In the genomic region with DNA sequence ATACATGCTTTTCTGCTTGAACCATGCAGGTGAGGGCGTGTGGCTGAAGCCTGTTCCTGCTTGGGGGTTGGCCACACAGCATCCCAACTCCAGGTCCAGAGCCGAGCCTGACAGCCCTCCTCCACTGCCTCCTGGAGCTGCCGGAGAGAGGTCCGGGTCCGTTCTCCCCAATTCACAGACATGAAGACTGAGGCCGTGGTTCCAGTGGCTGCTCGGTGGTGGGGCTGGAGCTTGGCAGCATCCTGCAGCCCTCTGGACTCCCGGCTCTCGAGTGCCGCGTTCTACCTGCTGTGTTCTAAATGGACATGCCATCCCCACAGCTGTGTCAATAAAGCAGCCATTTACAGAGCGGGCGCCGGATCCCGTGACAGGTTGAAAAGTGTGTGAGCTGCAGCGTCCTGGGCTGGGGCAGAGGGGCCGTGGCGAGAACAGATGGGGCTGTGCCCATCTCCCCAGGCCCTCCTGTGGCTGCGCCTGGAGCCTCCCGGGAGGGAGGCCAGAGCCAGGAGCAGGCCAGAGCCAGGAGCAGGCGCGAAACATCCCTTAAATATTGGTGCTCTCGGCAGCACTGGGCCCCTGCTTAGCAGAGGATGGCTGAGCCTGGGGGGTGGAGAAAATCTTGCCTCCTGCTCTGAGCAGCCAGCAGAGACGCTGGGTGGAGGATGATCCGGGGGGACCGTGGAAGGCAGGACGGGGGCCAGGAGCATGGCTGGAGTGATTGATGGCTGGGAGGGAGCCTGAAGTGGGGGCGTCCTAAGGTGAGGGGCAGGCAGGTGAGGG, we compare ENCODE assay signal across 21 cellular contexts. TPM values are rescaled to one million over a fixed set of nuclear protein-coding genes. Genes with fewer than 3 reads are reported as not detected.
DNase-seq lines count a peak whose midpoint lies in the region; ATAC-seq, FAIRE-seq and TF ChIP-seq lines count a peak whose summit lies in the region.
"Had no signal": no experiment of that assay in that cellular context is flagged by ENCODE, and none has a peak within 500 bp of the region (broad histone marks: within the 10 kb centered on the region; RNA-seq: fewer than 3 reads in every experiment).

No MANE protein-coding gene starts in this region.

- no peaks in the 10 kb centered on the region for H3K9me3 Mint-ChIP-seq in stimulated activated naive B cell treated with anti-CD40 and anti-IgM and Interleukin-4, amounts not matched to agents 10 μg/mL and 1 μg/mL and 100 μg/mL, for 72 hours
- H3K9me3 Mint-ChIP-seq: activated T-cell treated with anti-CD3 and anti-CD28 coated beads, Interleukin-2, amount 50 U/mL, for 4 hours; CD8-positive, alpha-beta T cell; neural progenitor cell had no signal

- intact Hi-C loops in K562 (cut with micrococcal nuclease) (no loop called here), tibial artery (cut with DNase I; ENCODE audit: low total_unique reads) (no loop called here)

- WGBS in K562 (ENCODE audit: insufficient coverage, low coverage, missing lambda C conversion rate), result 64% methylated on average over 26 of the region's 28 CpGs

- peaks cover 35% of the 10 kb centered on the region for H4K20me1 ChIP-seq in K562 (replicated peaks; ENCODE audit: control insufficient read depth, insufficient read depth, low read length)

- no peaks in the 10 kb centered on the region for H3K27me3 Mint-ChIP-seq in stimulated activated naive B cell treated with anti-CD40 and anti-IgM and Interleukin-4, amounts not matched to agents 10 μg/mL and 1 μg/mL and 100 μg/mL, for 72 hours
- H3K27me3 Mint-ChIP-seq: activated naive CD8-positive, alpha-beta T cell had no signal

- TF ChIP-seq EP300 in K562 (IDR thresholded peaks at IDR 0.05; ENCODE audit: low read length), result no peak

- peaks cover 0 to 49% of the 10 kb centered on the region in 2 experiments; a peak in 2 of 5 replicates for H3K4me1 ChIP-seq in K562 (replicated peaks in 1 of 2; ENCODE audit: control insufficient read depth in 2 of 2, insufficient read depth in 2 of 2, low read length in 2 of 2)
- peaks cover 0 to 9% (median 0%) of the 10 kb centered on the region in 4 donors for H3K4me1 ChIP-seq in tibial artery

- no peaks in the 10 kb centered on the region for H3K9me3 ChIP-seq in K562 (replicated peaks; ENCODE audit: control insufficient read depth, insufficient read depth, low read depth, low read length)
- H3K9me3 ChIP-seq in tibial artery, result no peaks in the 10 kb centered on the region

- no peak overlapping the region for H3K4me3 ChIP-seq in K562
- no peak overlapping the region for H3K4me3 ChIP-seq in tibial artery
- H3K4me3 ChIP-seq: neural progenitor cell had no signal

- TF ChIP-seq CTCF in K562 (IDR thresholded peaks at IDR 0.05 in 2 of 3, conservative IDR thresholded peaks at IDR 0.05 in 1 of 3; ENCODE audit: insufficient read depth in 2 of 3, low read depth in 1 of 3, low read length in 3 of 3), result no peak
- no peak for TF ChIP-seq CTCF in tibial artery (IDR thresholded peaks at IDR 0.05)

- H3K4me1 Mint-ChIP-seq in stimulated activated naive B cell treated with anti-CD40 and anti-IgM and Interleukin-4, amounts not matched to agents 10 μg/mL and 1 μg/mL and 100 μg/mL, for 72 hours, result peaks cover 0 to 3% of the 10 kb centered on the region in 2 donors

- H3K27ac ChIP-seq in K562 (ENCODE audit: extremely low read depth, low read depth, low read length) (no peak overlapping the region), tibial artery (no peak overlapping the region)
- H3K27ac ChIP-seq: neural progenitor cell had no signal

- no peaks in the 10 kb centered on the region for H3K9me1 ChIP-seq in K562 (ENCODE audit: control insufficient read depth, insufficient read depth, low read length)

- CTCF ChIA-PET in K562 (lab: Yijun Ruan, JAX; ENCODE audit: low intra/inter-chr PET ratio), result no interaction called here

- POLR2A ChIA-PET in K562 (lab: Yijun Ruan, JAX), result interaction anchor here (0.8 kb wide), 1 partner anchor 18 kb away, joined by 3 read pairs; no protein-coding TSS in a partner anchor

- no peak for ATAC-seq in K562
- no peak for ATAC-seq in GM21423 (IDR thresholded peaks at IDR 0.05; ENCODE audit: unreplicated experiment)
- no peak for ATAC-seq in stimulated activated naive B cell treated with anti-CD40 and anti-IgM and Interleukin-4, amounts not matched to agents 10 μg/mL and 1 μg/mL and 100 μg/mL, for 72 hours (replicated peaks)
- ATAC-seq: activated T-cell treated with anti-CD3 and anti-CD28 coated beads, Interleukin-2, amount 50 U/mL, for 4 hours; CD8-positive, alpha-beta T cell; right cardiac atrium had no signal

- no peak overlapping the region for H2AFZ ChIP-seq in K562 (ENCODE audit: low read depth, low read length)
- H2AFZ ChIP-seq: neural progenitor cell had no signal

- H3K79me2 ChIP-seq in K562 (ENCODE audit: control insufficient read depth, insufficient read depth, low read length), result no peaks in the 10 kb centered on the region

- no peak overlapping the region; a peak in 1 of 4 replicates for H3K9ac ChIP-seq in K562 (ENCODE audit: insufficient read depth in 1 of 2, low read depth in 2 of 2, low read length in 2 of 2)
- H3K9ac ChIP-seq: neural progenitor cell had no signal

- DNase-seq in COLO668 (lab: John Stamatoyannopoulos, UW; ENCODE audit: unreplicated experiment) (peak; percentile 94), NCI-H128 (lab: John Stamatoyannopoulos, UW; ENCODE audit: unreplicated experiment) (peak; percentile 29), NCI-H2227 treated with DMSO at 0.1 percent for 48 hours (lab: John Stamatoyannopoulos, UW) (peak; percentile 67), K562 (ENCODE audit: extremely low read depth in 1 of 4, low spot score in 3 of 4) (no peak), H4 (ENCODE audit: low spot score) (no peak), tibial artery (no peak)
- DNase-seq in stimulated activated naive B cell treated with anti-CD40 and anti-IgM and Interleukin-4, amounts not matched to agents 10 μg/mL and 1 μg/mL and 100 μg/mL, for 72 hours, result no peak
- DNase-seq: activated CD4-positive, alpha-beta T cell treated with anti-CD3 and anti-CD28 coated beads, Interleukin-2, amount 50 U/mL, for 48 hours; activated T-cell treated with anti-CD3 and anti-CD28 coated beads, Interleukin-2, amount 50 U/mL, for 4 hours; CD8-positive, alpha-beta T cell; effector CD4-positive, alpha-beta T cell; NK-92 treated with Interleukin-12 subunit alpha and Interleukin-12 subunit beta, amount 100 ng/mL, for 24 hours; right cardiac atrium; SW 1271 had no signal

- TF ChIP-seq RAD21 in K562 (CRISPR knock-in tag; conservative IDR thresholded peaks at IDR 0.05 in 1 of 2, IDR thresholded peaks at IDR 0.05 in 1 of 2), result no peak

- no peak for FAIRE-seq in K562 (lab: Jason Lieb, UNC)
- FAIRE-seq: A204.1, keratinocyte, urothelium cell line had no signal

- in situ Hi-C loops in K562 (cut with MboI), result no loop called here

- no peaks in the 10 kb centered on the region for H3K27me3 ChIP-seq in K562 (ENCODE audit: control insufficient read depth in 2 of 2, insufficient read depth in 2 of 2, low read length in 2 of 2)
- no peaks in the 10 kb centered on the region for H3K27me3 ChIP-seq in tibial artery

- no peak overlapping the region for H3K4me2 ChIP-seq in K562 (ENCODE audit: insufficient read depth, low read length)
- H3K4me2 ChIP-seq: neural progenitor cell had no signal

- no peaks in the 10 kb centered on the region for H3K36me3 Mint-ChIP-seq in stimulated activated naive B cell treated with anti-CD40 and anti-IgM and Interleukin-4, amounts not matched to agents 10 μg/mL and 1 μg/mL and 100 μg/mL, for 72 hours
- H3K36me3 Mint-ChIP-seq: activated naive CD8-positive, alpha-beta T cell; CD8-positive, alpha-beta T cell had no signal

- H3K4me3 Mint-ChIP-seq in stimulated activated naive B cell treated with anti-CD40 and anti-IgM and Interleukin-4, amounts not matched to agents 10 μg/mL and 1 μg/mL and 100 μg/mL, for 72 hours, result no peak overlapping the region
- H3K4me3 Mint-ChIP-seq: activated naive CD8-positive, alpha-beta T cell; activated T-cell treated with anti-CD3 and anti-CD28 coated beads, Interleukin-2, amount 50 U/mL, for 4 hours; CD8-positive, alpha-beta T cell had no signal

- no peak overlapping the region for H3K27ac Mint-ChIP-seq in stimulated activated naive B cell treated with anti-CD40 and anti-IgM and Interleukin-4, amounts not matched to agents 10 μg/mL and 1 μg/mL and 100 μg/mL, for 72 hours
- H3K27ac Mint-ChIP-seq: activated naive CD8-positive, alpha-beta T cell; CD8-positive, alpha-beta T cell had no signal

- no peaks in the 10 kb centered on the region for H3K36me3 ChIP-seq in K562 (ENCODE audit: control insufficient read depth, insufficient read depth, low read length)
- H3K36me3 ChIP-seq in tibial artery, result no peaks in the 10 kb centered on the region
- H3K36me3 ChIP-seq: neural progenitor cell had no signal

- BruUV-seq in K562 (replicated peaks; lab: Mats Ljungman, UMichigan), result no TSS peak

- TF ChIP-seq POLR2A in K562 (conservative IDR thresholded peaks at IDR 0.05), result no peak

TF ChIP-seq in K562, 482 proteins besides CTCF, POLR2A, EP300 and RAD21 (continues in another document):
- TF ChIP-seq ZNF232 (CRISPR knock-in tag; IDR thresholded peaks at IDR 0.05), result no peak
- TF ChIP-seq NUFIP1 (IDR thresholded peaks at IDR 0.05; ENCODE audit: partially characterized antibody), result no peak
- TF ChIP-seq HSF4 (CRISPR knock-in tag; IDR thresholded peaks at IDR 0.05; ENCODE audit: borderline replicate concordance), result no peak
- no peak for TF ChIP-seq ZNF274 (IDR thresholded peaks at IDR 0.05; ENCODE audit: borderline replicate concordance, low read depth, low read length)
- TF ChIP-seq TCF15 (CRISPR knock-in tag; IDR thresholded peaks at IDR 0.05), result no peak

RNA-seq across cellular contexts. Expression of gene FLRT1, which starts 46.1 kb away (rescaled TPM):
- not detected in 2 replicates for total RNA-seq in K562 (2011; cell fraction: chromatin; rRNA removed; ENCODE audit: low replicate concordance)
- total RNA-seq in K562 (2011; cell fraction: nucleolus; rRNA removed), result not detected in 2 replicates
- total RNA-seq in K562 (2011; cell fraction: nucleoplasm; rRNA removed), result not detected in 2 replicates
- total RNA-seq in K562 (2014; rRNA removed) (not detected in 2 replicates), K562 (2014; rRNA removed; fragmentation: Illumina TruSeq; extraction: Trizol) (not detected in 2 replicates), K562 (2015; rRNA removed; fragmentation: Illumina TruSeq; extraction: Trizol) (not detected in 2 replicates), K562 (2021) (not detected in 2 replicates)
- polyA plus RNA-seq in K562 (2011; rRNA removed) (not detected in 2 replicates), K562 (2014; fragmentation: Illumina TruSeq; extraction: Trizol) (not detected in 2 replicates), K562 (2014; fragmentation: Nextera tagmentation; extraction: Ambion mirVana) (not detected), K562 (2014; rRNA removed) (not detected in 2 replicates)
- polyA plus RNA-seq in K562 (2011; cell fraction: cytosol; rRNA removed), result not detected in 2 replicates
- not detected in 2 replicates for polyA plus RNA-seq in K562 (2011; cell fraction: nucleus; rRNA removed)
- 0.14 and 0.75 TPM in 2 replicates for polyA plus RNA-seq in K562 (2012)
- polyA minus RNA-seq in K562 (2011; rRNA and poly(A)+ RNA removed), result not detected in 2 replicates
- polyA minus RNA-seq in K562 (2011; cell fraction: cytosol; rRNA and poly(A)+ RNA removed), result not detected in 2 replicates
- polyA minus RNA-seq in K562 (2011; cell fraction: nucleus; rRNA and poly(A)+ RNA removed), result not detected in 2 replicates
- 0.80 and 1.4 TPM in 2 replicates for total RNA-seq in H4 (2014; rRNA removed; shearing (Covaris generic))
- total RNA-seq: activated T-cell treated with anti-CD3 and anti-CD28 coated beads, Interleukin-2, amount 50 U/mL, for 4 hours; CD8-positive, alpha-beta T cell; mesenteric fat pad had no signal
- polyA plus RNA-seq: keratinocyte had no signal

Comparison
In these comparisons a context has a peak if more than half of its experiments do, and no peak if none do; other contexts are left out.
1. DNase-seq: peak in COLO668 (single experiment), NCI-H128 (single experiment) and NCI-H2227 treated with DMSO at 0.1 percent for 48 hours (single experiment); none in K562 (0 of 4), H4 (single experiment), stimulated activated naive B cell treated with anti-CD40 and anti-IgM and Interleukin-4, amounts not matched to agents 10 μg/mL and 1 μg/mL and 100 μg/mL, for 72 hours (single experiment) and tibial artery (0 of 2).